19 cellular contexts compared by ENCODE assay signal in the genomic region with DNA sequence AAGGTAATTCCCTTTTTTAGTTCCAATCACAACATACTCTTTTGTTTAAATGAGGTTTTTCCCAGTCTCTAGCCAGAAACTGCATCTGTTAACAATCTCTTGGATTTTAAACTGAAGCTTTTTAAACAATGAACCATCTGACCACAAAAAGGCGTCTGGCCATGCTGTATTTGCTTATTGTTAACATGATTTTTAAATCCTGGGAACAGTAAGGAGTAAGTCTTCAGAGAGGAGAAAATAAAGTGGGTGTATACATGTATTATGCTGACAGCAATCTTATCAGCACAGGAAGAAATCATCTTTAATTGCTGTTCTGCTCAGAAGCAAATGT.
DNase-seq lines count a peak whose midpoint lies in the region; ATAC-seq, FAIRE-seq and TF ChIP-seq lines count a peak whose summit lies in the region.
"Had no signal": no experiment of that assay in that cellular context is flagged by ENCODE, and none has a peak within 500 bp of the region (broad histone marks: within the 10 kb centered on the region; RNA-seq: fewer than 3 reads in every experiment).

No MANE protein-coding gene starts in this region.

- peaks cover 25% of the 10 kb centered on the region for H3K4me1 ChIP-seq in GM23248 (ENCODE audit: insufficient read depth)
- peaks cover 13% of the 10 kb centered on the region for H3K4me1 ChIP-seq in astrocyte (ENCODE audit: insufficient read depth, low read length)
- peaks cover 0 to 12% of the 10 kb centered on the region in 2 donors for H3K4me1 ChIP-seq in left lung
- H3K4me1 ChIP-seq in stomach smooth muscle (ENCODE audit: control insufficient read depth, insufficient read depth, low read length) = peaks cover 28% of the 10 kb centered on the region

- DNase-seq in GM23248 (peak; percentile 79), astrocyte (ENCODE audit: low read depth) (peak; percentile 94), left lung (no peak), Calu3 (no peak), NCI-H524 treated with DMSO at 0.1 percent for 48 hours (lab: John Stamatoyannopoulos, UW) (no peak), NCI-H1436 treated with DMSO at 0.1 percent for 48 hours (lab: John Stamatoyannopoulos, UW) (no peak), SKM-1 (lab: John Stamatoyannopoulos, UW; ENCODE audit: unreplicated experiment) (no peak)
- DNase-seq: activated CD4-positive, alpha-beta T cell treated with anti-CD3 and anti-CD28 coated beads, Interleukin-2, amount 50 U/mL, for 48 hours; amniotic stem cell; dermis blood vessel endothelial cell; DND-41; mesendoderm; NCI-H2029 treated with DMSO at 0.1 percent for 48 hours; NCI-H69; substantia nigra had no signal

- H4K20me1 ChIP-seq in GM23248 (ENCODE audit: insufficient read depth) (no peaks in the 10 kb centered on the region), astrocyte (ENCODE audit: insufficient read depth, low read length) (no peaks in the 10 kb centered on the region)

- H3K27me3 Mint-ChIP-seq in astrocyte (ENCODE audit: low read depth, unreplicated experiment) (no peaks in the 10 kb centered on the region), Calu3 (ENCODE audit: unreplicated experiment) (no peaks in the 10 kb centered on the region)

- H3K4me3 ChIP-seq in GM23248 (no peak overlapping the region), astrocyte (ENCODE audit: insufficient read depth, low read depth, low read length) (no peak overlapping the region), left lung (no peak overlapping the region), stomach smooth muscle (ENCODE audit: low read length in 2 of 2) (no peak overlapping the region)

- H2AFZ ChIP-seq in GM23248 (no peak overlapping the region), astrocyte (ENCODE audit: low read depth, low read length) (no peak overlapping the region)

- intact Hi-C loops in left lung (cut with DNase I) (no loop called here), Calu3 (cut with micrococcal nuclease; ENCODE audit: unreplicated experiment) (no loop called here)

- H3K36me3 Mint-ChIP-seq in astrocyte (ENCODE audit: low read depth, unreplicated experiment) (peaks cover 20% of the 10 kb centered on the region), Calu3 (ENCODE audit: insufficient read depth, unreplicated experiment) (no peaks in the 10 kb centered on the region)

- no peak for FAIRE-seq in astrocyte (lab: Jason Lieb, UNC)
- FAIRE-seq: GM12892 had no signal

- H3K9me3 Mint-ChIP-seq in astrocyte (ENCODE audit: unreplicated experiment) (no peaks in the 10 kb centered on the region), Calu3 (ENCODE audit: low read depth, unreplicated experiment) (no peaks in the 10 kb centered on the region)
- H3K9me3 Mint-ChIP-seq: activated T-helper 1 cell treated with anti-CD3 and anti-CD28 coated beads, Interleukin-12 subunit alpha, Interleukin-12 subunit beta, Interleukin-2, Interleukin-4 antibody, amounts not matched to agents 30 ng/mL and 10 ng/mL and 1 ng/mL, durations not matched to agents 14 hours and 24 hours and 36 hours had no signal

- in situ Hi-C loops in GM23248 (cut with MboI) = no loop called here

- peaks cover 34% of the 10 kb centered on the region for H3F3A ChIP-seq in GM23248 (ENCODE audit: insufficient read depth)

- peaks cover 29% of the 10 kb centered on the region for H3K4me1 Mint-ChIP-seq in astrocyte (ENCODE audit: low read depth, unreplicated experiment)
- peaks cover 23% of the 10 kb centered on the region for H3K4me1 Mint-ChIP-seq in Calu3 (ENCODE audit: low read depth, unreplicated experiment)

- peak overlapping the region; percentile 9; the same call in 1 of the 2 replicates for H3K9ac ChIP-seq in GM23248
- H3K9ac ChIP-seq in astrocyte (ENCODE audit: low read length) = no peak overlapping the region
- H3K9ac ChIP-seq in stomach smooth muscle (ENCODE audit: low read length in 2 of 2) = peak overlapping the region in 1 of 2 donors; percentile 36

- peak; percentile 55 for ATAC-seq in left lung

- H3K9me3 ChIP-seq in GM23248 (ENCODE audit: low read depth) (no peaks in the 10 kb centered on the region), astrocyte (ENCODE audit: insufficient read depth, low read depth, low read length) (no peaks in the 10 kb centered on the region), left lung (no peaks in the 10 kb centered on the region), stomach smooth muscle (ENCODE audit: control insufficient read depth in 2 of 2, low read length in 2 of 2) (no peaks in the 10 kb centered on the region)

- H3K27me3 ChIP-seq in GM23248 (replicated peaks; ENCODE audit: insufficient read depth) = no peaks in the 10 kb centered on the region
- no peaks in the 10 kb centered on the region for H3K27me3 ChIP-seq in astrocyte (ENCODE audit: insufficient read depth, low read length)
- H3K27me3 ChIP-seq in left lung = no peaks in the 10 kb centered on the region
- H3K27me3 ChIP-seq in stomach smooth muscle (ENCODE audit: control insufficient read depth in 1 of 2, insufficient read depth in 2 of 2, low read length in 2 of 2) = no peaks in the 10 kb centered on the region

- H3K27ac ChIP-seq in GM23248 = peak overlapping the region; percentile 65
- peak overlapping the region; percentile 59 for H3K27ac ChIP-seq in astrocyte (ENCODE audit: low read depth, low read length)
- H3K27ac ChIP-seq in left lung = peak overlapping the region in 1 of 2 donors; percentile 41
- H3K27ac ChIP-seq in stomach smooth muscle (ENCODE audit: low read length) = peak overlapping the region; percentile 80
- H3K27ac ChIP-seq: C4-2B had no signal

- H3K4me3 Mint-ChIP-seq in astrocyte (ENCODE audit: unreplicated experiment) (no peak overlapping the region), Calu3 (ENCODE audit: low read depth, unreplicated experiment) (no peak overlapping the region)
- H3K4me3 Mint-ChIP-seq: activated T-helper 1 cell treated with anti-CD3 and anti-CD28 coated beads, Interleukin-12 subunit alpha, Interleukin-12 subunit beta, Interleukin-2, Interleukin-4 antibody, amounts not matched to agents 30 ng/mL and 10 ng/mL and 1 ng/mL, durations not matched to agents 14 hours and 24 hours and 36 hours had no signal

- no TSS peak for BruUV-seq in Calu3 (replicated peaks; lab: Mats Ljungman, UMichigan)

- peaks cover 9% of the 10 kb centered on the region; the same call in 1 of the 2 replicates for H3K79me2 ChIP-seq in GM23248 (ENCODE audit: insufficient read depth)
- H3K79me2 ChIP-seq in astrocyte (ENCODE audit: insufficient read depth, low read length) = peaks cover 2% of the 10 kb centered on the region

- TF ChIP-seq CTCF in astrocyte (IDR thresholded peaks at IDR 0.05; ENCODE audit: insufficient read depth, low read depth, low read length) (no peak), left lung (IDR thresholded peaks at IDR 0.05) (no peak), Calu3 (IDR thresholded peaks at IDR 0.05; ENCODE audit: unreplicated experiment) (no peak)

- WGBS in GM23248 (ENCODE audit: low coverage in 1 of 2, low lambda C conversion rate in 2 of 2, missing lambda C conversion rate in 2 of 2), 2 experiments = 0 to 4% methylated on average over 1 of the region's 1 CpG

- 0 out of 2 replicates have a peak, but pooled peaks cover 12% of the 10 kb centered on the region for H3K36me3 ChIP-seq in GM23248 (ENCODE audit: low read depth)
- H3K36me3 ChIP-seq in astrocyte (ENCODE audit: insufficient read depth, low read length) = no peaks in the 10 kb centered on the region
- H3K36me3 ChIP-seq in left lung = peaks cover 0 to 15% of the 10 kb centered on the region in 2 donors
- peaks cover 11 to 12% of the 10 kb centered on the region in 2 donors for H3K36me3 ChIP-seq in stomach smooth muscle (ENCODE audit: control insufficient read depth in 2 of 2, insufficient read depth in 2 of 2, low read length in 2 of 2)

- H3K27ac Mint-ChIP-seq in astrocyte (ENCODE audit: unreplicated experiment) (no peak overlapping the region), Calu3 (ENCODE audit: unreplicated experiment) (no peak overlapping the region)
- H3K27ac Mint-ChIP-seq: activated T-helper 1 cell treated with anti-CD3 and anti-CD28 coated beads, Interleukin-12 subunit alpha, Interleukin-12 subunit beta, Interleukin-2, Interleukin-4 antibody, amounts not matched to agents 30 ng/mL and 10 ng/mL and 1 ng/mL, durations not matched to agents 14 hours and 24 hours and 36 hours had no signal

- no peaks in the 10 kb centered on the region for H3K9me2 ChIP-seq in GM23248 (ENCODE audit: insufficient read depth)

- peak overlapping the region; percentile 20 for H3K4me2 ChIP-seq in GM23248 (ENCODE audit: unreplicated experiment)
- peak overlapping the region; percentile 10 for H3K4me2 ChIP-seq in astrocyte (ENCODE audit: low read length)

- CTCF ChIA-PET in Calu3 (lab: Charles Lee) = no interaction called here

Comparison
In these comparisons a context has a peak if more than half of its experiments do, and no peak if none do; other contexts are left out.
1. DNase-seq: peak in GM23248 (single experiment) and astrocyte (single experiment); none in left lung (0 of 2), Calu3 (single experiment), NCI-H524 treated with DMSO at 0.1 percent for 48 hours (single experiment), NCI-H1436 treated with DMSO at 0.1 percent for 48 hours (single experiment) and SKM-1 (single experiment).